In genomic region chr16:84600343-84601229, GRCh38 we compare ENCODE assay signal across 1 cellular context.
TF ChIP-seq lines count a peak whose summit lies in the region.

No MANE protein-coding gene starts in this region.

TF ChIP-seq in H1, 55 proteins besides CTCF, POLR2A, EP300 and RAD21 (continued from another document):
- no peak for TF ChIP-seq ATF3 (IDR thresholded peaks at IDR 0.05; ENCODE audit: insufficient read depth, low read depth, low read length)
- no peak for TF ChIP-seq CBX8 (IDR thresholded peaks at IDR 0.05; ENCODE audit: borderline replicate concordance, low read depth, low read length)
- TF ChIP-seq CHD2 (IDR thresholded peaks at IDR 0.05; ENCODE audit: low read length), result no peak
- no peak for TF ChIP-seq TBP (IDR thresholded peaks at IDR 0.05; ENCODE audit: low read depth, low read length)
- no peak for TF ChIP-seq SUZ12 (IDR thresholded peaks at IDR 0.05; ENCODE audit: low read length)
- no peak for TF ChIP-seq JUN (IDR thresholded peaks at IDR 0.05; ENCODE audit: low read depth, low read length)
- no peak for TF ChIP-seq POLR2AphosphoS5 (IDR thresholded peaks at IDR 0.05; ENCODE audit: low read depth, low read length)
- no peak for TF ChIP-seq TAF7 (optimal IDR thresholded peaks at IDR 0.05; ENCODE audit: borderline replicate concordance, low read depth, low read length)
- TF ChIP-seq BACH1 (IDR thresholded peaks at IDR 0.05; ENCODE audit: low read length), result no peak
- TF ChIP-seq KDM1A (IDR thresholded peaks at IDR 0.05; ENCODE audit: borderline replicate concordance, low read length), result no peak
- no peak for TF ChIP-seq CREB1 (IDR thresholded peaks at IDR 0.05)
